Comparison of ENCODE assay signal across 1 cellular context in genomic region chr12:102959391-102959790, GRCh38.
TF ChIP-seq lines count a peak whose summit lies in the region.

No MANE protein-coding gene starts in this region.

TF ChIP-seq in H1, 55 proteins besides CTCF, POLR2A, EP300 and RAD21:
- no peak for TF ChIP-seq ASH2L (IDR thresholded peaks at IDR 0.05; ENCODE audit: low read length)
- TF ChIP-seq FOSL1 (IDR thresholded peaks at IDR 0.05; ENCODE audit: insufficient read depth, low read depth, low read length): no peak
- no peak for TF ChIP-seq MAX (IDR thresholded peaks at IDR 0.05)
- TF ChIP-seq NANOG (IDR thresholded peaks at IDR 0.05; ENCODE audit: insufficient read depth, low read depth, low read length, poor library complexity, severe bottlenecking): no peak
- peak; percentile 98 for TF ChIP-seq RNF2 (IDR thresholded peaks at IDR 0.05; ENCODE audit: borderline replicate concordance, low read depth, low read length, missing control alignments, poor library complexity, severe bottlenecking)
- TF ChIP-seq SP4 (IDR thresholded peaks at IDR 0.05; ENCODE audit: low read length): no peak
- no peak for TF ChIP-seq SRF (IDR thresholded peaks at IDR 0.05; ENCODE audit: low read depth, low read length)
- peak; percentile 74 for TF ChIP-seq EZH2 (IDR thresholded peaks at IDR 0.05; ENCODE audit: low read depth, low read length, severe bottlenecking)
- TF ChIP-seq HDAC2 (IDR thresholded peaks at IDR 0.05; ENCODE audit: borderline replicate concordance in 1 of 2, low read depth in 2 of 2, low read length in 2 of 2): no peak
- TF ChIP-seq SUZ12 (IDR thresholded peaks at IDR 0.05; ENCODE audit: low read length): peak; percentile 70
- TF ChIP-seq CREB1 (IDR thresholded peaks at IDR 0.05): no peak
- TF ChIP-seq CHD2 (IDR thresholded peaks at IDR 0.05; ENCODE audit: low read length): no peak
- peak; percentile 94; the same call in 1 of the 2 replicates for TF ChIP-seq CBX8 (IDR thresholded peaks at IDR 0.05; ENCODE audit: borderline replicate concordance, low read depth, low read length)
TF ChIP-seq in H1: peak in this region for 4.
